In the genomic region with DNA sequence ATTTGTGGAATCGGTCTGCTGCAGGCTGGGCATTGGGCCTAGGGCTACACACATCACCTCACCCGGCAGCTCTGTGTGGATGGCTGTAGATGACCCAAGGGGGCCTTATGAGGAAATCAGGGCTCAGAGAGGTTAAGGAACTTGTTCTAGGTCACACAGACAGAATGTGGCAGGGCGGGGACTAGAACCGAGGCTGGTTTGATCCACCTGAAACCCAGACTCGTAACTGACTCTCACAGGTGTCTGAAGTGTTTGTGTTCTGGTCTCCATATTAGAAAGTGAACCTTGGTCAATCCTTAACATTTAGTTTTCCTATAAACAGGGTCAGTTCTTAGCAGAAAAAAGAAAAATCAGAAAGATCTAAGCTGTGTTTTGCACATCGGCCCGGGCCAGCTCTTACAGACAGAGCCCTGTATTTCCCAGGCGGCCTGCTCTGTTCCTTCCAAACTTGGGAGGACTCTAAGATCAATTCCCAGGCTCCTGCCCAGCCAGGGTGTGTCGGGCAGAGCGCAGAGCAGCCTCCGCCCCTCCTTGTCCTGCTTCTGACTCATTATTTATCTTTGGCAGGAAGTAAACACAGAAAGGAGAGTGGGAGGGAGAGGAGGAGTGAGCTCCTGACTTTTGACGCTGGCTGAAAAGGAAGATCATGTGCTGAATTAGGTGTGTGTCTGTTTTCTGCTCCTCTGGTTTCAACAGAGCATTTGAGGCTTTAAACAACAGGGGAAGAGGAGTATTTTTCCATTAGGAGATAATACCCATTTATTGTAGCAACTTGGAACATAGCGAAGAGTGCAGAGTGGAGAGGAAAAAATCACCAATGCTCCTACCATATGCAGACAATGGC, we compare ENCODE assay signal across 8 cellular contexts.
A peak's percentile ranks its signal among the peaks of the same experiment; 100 is the strongest.
DNase-seq lines count a peak whose midpoint lies in the region; ATAC-seq and TF ChIP-seq lines count a peak whose summit lies in the region.

No MANE protein-coding gene starts in this region.

- peak; percentile 66 to 88 for TF ChIP-seq POLR2A in gastrocnemius medialis (IDR thresholded peaks at IDR 0.05)

- peak overlapping the region; percentile 84 to 96 (median 91) for H3K27ac ChIP-seq in gastrocnemius medialis

- H3K27me3 Mint-ChIP-seq in activated naive CD8-positive, alpha-beta T cell treated with anti-CD3 and anti-CD28 coated beads for 36 hours = peaks cover 2% of the 10 kb centered on the region
- no peaks in the 10 kb centered on the region for H3K27me3 Mint-ChIP-seq in stimulated activated memory B cell treated with anti-CD40 and anti-IgM and Interleukin-4, amounts not matched to agents 10 μg/mL and 1 μg/mL and 100 μg/mL, for 72 hours

- H3K4me1 ChIP-seq in gastrocnemius medialis = peaks cover 38 to 39% of the 10 kb centered on the region in 2 donors

- peak; percentile 60 for DNase-seq in COLO829 (ENCODE audit: low spot score)
- peak; percentile 79 for DNase-seq in NCI-H146 (lab: John Stamatoyannopoulos, UW)
- DNase-seq in amniotic epithelial cell (ENCODE audit: low read depth) = peak; percentile 93
- DNase-seq in left ventricle myocardium superior = peak; percentile 88
- peak; percentile 93 to 96 for DNase-seq in gastrocnemius medialis
- DNase-seq in NCI-H1105 treated with DMSO at 0.1 percent for 48 hours (lab: John Stamatoyannopoulos, UW) = no peak
- no peak for DNase-seq in activated naive CD8-positive, alpha-beta T cell treated with anti-CD3 and anti-CD28 coated beads for 36 hours

- peaks cover 3% of the 10 kb centered on the region for H3K9me3 Mint-ChIP-seq in activated naive CD8-positive, alpha-beta T cell treated with anti-CD3 and anti-CD28 coated beads for 36 hours
- H3K9me3 Mint-ChIP-seq in stimulated activated memory B cell treated with anti-CD40 and anti-IgM and Interleukin-4, amounts not matched to agents 10 μg/mL and 1 μg/mL and 100 μg/mL, for 72 hours = peaks cover 7% of the 10 kb centered on the region

- peak; percentile 97 for ATAC-seq in left ventricle myocardium superior
- ATAC-seq in gastrocnemius medialis = peak; percentile 97
- ATAC-seq in stimulated activated memory B cell treated with anti-CD40 and anti-IgM and Interleukin-4, amounts not matched to agents 10 μg/mL and 1 μg/mL and 100 μg/mL, for 72 hours = no peak

- H3K4me3 ChIP-seq in gastrocnemius medialis = no peak overlapping the region

- H3K36me3 Mint-ChIP-seq in activated naive CD8-positive, alpha-beta T cell treated with anti-CD3 and anti-CD28 coated beads for 36 hours = no peaks in the 10 kb centered on the region
- no peaks in the 10 kb centered on the region for H3K36me3 Mint-ChIP-seq in stimulated activated memory B cell treated with anti-CD40 and anti-IgM and Interleukin-4, amounts not matched to agents 10 μg/mL and 1 μg/mL and 100 μg/mL, for 72 hours

- H3K4me3 Mint-ChIP-seq in activated naive CD8-positive, alpha-beta T cell treated with anti-CD3 and anti-CD28 coated beads for 36 hours = no peak overlapping the region
- no peak overlapping the region for H3K4me3 Mint-ChIP-seq in stimulated activated memory B cell treated with anti-CD40 and anti-IgM and Interleukin-4, amounts not matched to agents 10 μg/mL and 1 μg/mL and 100 μg/mL, for 72 hours

- in situ Hi-C loops in gastrocnemius medialis (cut with MboI; ENCODE audit: low sequenced_read_pairs in 4 of 4) = no loop called here

- no peaks in the 10 kb centered on the region for H3K4me1 Mint-ChIP-seq in activated naive CD8-positive, alpha-beta T cell treated with anti-CD3 and anti-CD28 coated beads for 36 hours
- no peaks in the 10 kb centered on the region for H3K4me1 Mint-ChIP-seq in stimulated activated memory B cell treated with anti-CD40 and anti-IgM and Interleukin-4, amounts not matched to agents 10 μg/mL and 1 μg/mL and 100 μg/mL, for 72 hours

- peak in 1 of 5 experiments; percentile 30 for TF ChIP-seq CTCF in gastrocnemius medialis (IDR thresholded peaks at IDR 0.05 in 4 of 5, conservative IDR thresholded peaks at IDR 0.05 in 1 of 5)

- intact Hi-C loops in left ventricle myocardium superior (cut with micrococcal nuclease) (no loop called here), gastrocnemius medialis (cut with DNase I; ENCODE audit: low total_unique reads) (loop anchor here (2.0 to 5.0 kb wide), 2 partner anchors 66 to 90 kb away; no protein-coding TSS in a partner anchor)

- no peaks in the 10 kb centered on the region for H3K27me3 ChIP-seq in gastrocnemius medialis

- no peaks in the 10 kb centered on the region for H3K36me3 ChIP-seq in gastrocnemius medialis

- H3K9me3 ChIP-seq in gastrocnemius medialis = no peaks in the 10 kb centered on the region

- H3K27ac Mint-ChIP-seq in activated naive CD8-positive, alpha-beta T cell treated with anti-CD3 and anti-CD28 coated beads for 36 hours = no peak overlapping the region
- H3K27ac Mint-ChIP-seq in stimulated activated memory B cell treated with anti-CD40 and anti-IgM and Interleukin-4, amounts not matched to agents 10 μg/mL and 1 μg/mL and 100 μg/mL, for 72 hours = no peak overlapping the region

Comparison
In these comparisons a context has a peak if more than half of its experiments do, and no peak if none do; other contexts are left out.
1. DNase-seq: peak in COLO829 (single experiment), NCI-H146 (single experiment), amniotic epithelial cell (single experiment), left ventricle myocardium superior (single experiment) and gastrocnemius medialis (2 of 2); none in NCI-H1105 treated with DMSO at 0.1 percent for 48 hours (single experiment) and activated naive CD8-positive, alpha-beta T cell treated with anti-CD3 and anti-CD28 coated beads for 36 hours (single experiment).